In genomic region chr13:38824342-38824741, GRCh38 we compare ENCODE assay signal across 1 cellular context.
TF ChIP-seq lines count a peak whose summit lies in the region.

No MANE protein-coding gene starts in this region.

TF ChIP-seq in GM12878, 131 proteins besides CTCF, POLR2A, EP300 and RAD21 (continued from another document and continues in another):
- TF ChIP-seq BCLAF1 (IDR thresholded peaks at IDR 0.05) = no peak
- TF ChIP-seq NR2F1 (conservative IDR thresholded peaks at IDR 0.05) = peak; percentile 81; the same call in 1 of the 2 replicates
- TF ChIP-seq RELA (IDR thresholded peaks at IDR 0.05; ENCODE audit: borderline replicate concordance, partially characterized antibody) = no peak
- no peak for TF ChIP-seq STAT3 (IDR thresholded peaks at IDR 0.05; ENCODE audit: low read depth, low read length)
- TF ChIP-seq, protein P1, sequence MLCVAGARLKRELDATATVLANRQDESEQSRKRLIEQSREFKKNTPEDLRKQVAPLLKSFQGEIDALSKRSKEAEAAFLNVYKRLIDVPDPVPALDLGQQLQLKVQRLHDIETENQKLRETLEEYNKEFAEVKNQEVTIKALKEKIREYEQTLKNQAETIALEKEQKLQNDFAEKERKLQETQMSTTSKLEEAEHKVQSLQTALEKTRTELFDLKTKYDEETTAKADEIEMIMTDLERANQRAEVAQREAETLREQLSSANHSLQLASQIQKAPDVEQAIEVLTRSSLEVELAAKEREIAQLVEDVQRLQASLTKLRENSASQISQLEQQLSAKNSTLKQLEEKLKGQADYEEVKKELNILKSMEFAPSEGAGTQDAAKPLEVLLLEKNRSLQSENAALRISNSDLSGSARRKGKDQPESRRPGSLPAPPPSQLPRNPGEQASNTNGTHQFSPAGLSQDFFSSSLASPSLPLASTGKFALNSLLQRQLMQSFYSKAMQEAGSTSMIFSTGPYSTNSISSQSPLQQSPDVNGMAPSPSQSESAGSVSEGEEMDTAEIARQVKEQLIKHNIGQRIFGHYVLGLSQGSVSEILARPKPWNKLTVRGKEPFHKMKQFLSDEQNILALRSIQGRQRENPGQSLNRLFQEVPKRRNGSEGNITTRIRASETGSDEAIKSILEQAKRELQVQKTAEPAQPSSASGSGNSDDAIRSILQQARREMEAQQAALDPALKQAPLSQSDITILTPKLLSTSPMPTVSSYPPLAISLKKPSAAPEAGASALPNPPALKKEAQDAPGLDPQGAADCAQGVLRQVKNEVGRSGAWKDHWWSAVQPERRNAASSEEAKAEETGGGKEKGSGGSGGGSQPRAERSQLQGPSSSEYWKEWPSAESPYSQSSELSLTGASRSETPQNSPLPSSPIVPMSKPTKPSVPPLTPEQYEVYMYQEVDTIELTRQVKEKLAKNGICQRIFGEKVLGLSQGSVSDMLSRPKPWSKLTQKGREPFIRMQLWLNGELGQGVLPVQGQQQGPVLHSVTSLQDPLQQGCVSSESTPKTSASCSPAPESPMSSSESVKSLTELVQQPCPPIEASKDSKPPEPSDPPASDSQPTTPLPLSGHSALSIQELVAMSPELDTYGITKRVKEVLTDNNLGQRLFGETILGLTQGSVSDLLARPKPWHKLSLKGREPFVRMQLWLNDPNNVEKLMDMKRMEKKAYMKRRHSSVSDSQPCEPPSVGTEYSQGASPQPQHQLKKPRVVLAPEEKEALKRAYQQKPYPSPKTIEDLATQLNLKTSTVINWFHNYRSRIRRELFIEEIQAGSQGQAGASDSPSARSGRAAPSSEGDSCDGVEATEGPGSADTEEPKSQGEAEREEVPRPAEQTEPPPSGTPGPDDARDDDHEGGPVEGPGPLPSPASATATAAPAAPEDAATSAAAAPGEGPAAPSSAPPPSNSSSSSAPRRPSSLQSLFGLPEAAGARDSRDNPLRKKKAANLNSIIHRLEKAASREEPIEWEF (IDR thresholded peaks at IDR 0.05; ENCODE audit: insufficient replicate concordance, low read depth, low read length) = no peak
- TF ChIP-seq ZNF384 (IDR thresholded peaks at IDR 0.05; ENCODE audit: borderline replicate concordance, low read depth, low read length) = no peak
- TF ChIP-seq BMI1 (IDR thresholded peaks at IDR 0.05; ENCODE audit: borderline replicate concordance) = 0 out of 2 replicates have a peak, but pooled peaks have one; percentile 24
- peak; percentile 31; the same call in 1 of the 2 replicates for TF ChIP-seq ATF7 (IDR thresholded peaks at IDR 0.05; ENCODE audit: low read depth)
- TF ChIP-seq, protein P2, sequence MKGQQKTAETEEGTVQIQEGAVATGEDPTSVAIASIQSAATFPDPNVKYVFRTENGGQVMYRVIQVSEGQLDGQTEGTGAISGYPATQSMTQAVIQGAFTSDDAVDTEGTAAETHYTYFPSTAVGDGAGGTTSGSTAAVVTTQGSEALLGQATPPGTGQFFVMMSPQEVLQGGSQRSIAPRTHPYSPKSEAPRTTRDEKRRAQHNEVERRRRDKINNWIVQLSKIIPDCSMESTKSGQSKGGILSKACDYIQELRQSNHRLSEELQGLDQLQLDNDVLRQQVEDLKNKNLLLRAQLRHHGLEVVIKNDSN (IDR thresholded peaks at IDR 0.05; ENCODE audit: borderline replicate concordance, extremely low read length, insufficient read depth, low read depth, low read length) = no peak
- TF ChIP-seq, protein P3, sequence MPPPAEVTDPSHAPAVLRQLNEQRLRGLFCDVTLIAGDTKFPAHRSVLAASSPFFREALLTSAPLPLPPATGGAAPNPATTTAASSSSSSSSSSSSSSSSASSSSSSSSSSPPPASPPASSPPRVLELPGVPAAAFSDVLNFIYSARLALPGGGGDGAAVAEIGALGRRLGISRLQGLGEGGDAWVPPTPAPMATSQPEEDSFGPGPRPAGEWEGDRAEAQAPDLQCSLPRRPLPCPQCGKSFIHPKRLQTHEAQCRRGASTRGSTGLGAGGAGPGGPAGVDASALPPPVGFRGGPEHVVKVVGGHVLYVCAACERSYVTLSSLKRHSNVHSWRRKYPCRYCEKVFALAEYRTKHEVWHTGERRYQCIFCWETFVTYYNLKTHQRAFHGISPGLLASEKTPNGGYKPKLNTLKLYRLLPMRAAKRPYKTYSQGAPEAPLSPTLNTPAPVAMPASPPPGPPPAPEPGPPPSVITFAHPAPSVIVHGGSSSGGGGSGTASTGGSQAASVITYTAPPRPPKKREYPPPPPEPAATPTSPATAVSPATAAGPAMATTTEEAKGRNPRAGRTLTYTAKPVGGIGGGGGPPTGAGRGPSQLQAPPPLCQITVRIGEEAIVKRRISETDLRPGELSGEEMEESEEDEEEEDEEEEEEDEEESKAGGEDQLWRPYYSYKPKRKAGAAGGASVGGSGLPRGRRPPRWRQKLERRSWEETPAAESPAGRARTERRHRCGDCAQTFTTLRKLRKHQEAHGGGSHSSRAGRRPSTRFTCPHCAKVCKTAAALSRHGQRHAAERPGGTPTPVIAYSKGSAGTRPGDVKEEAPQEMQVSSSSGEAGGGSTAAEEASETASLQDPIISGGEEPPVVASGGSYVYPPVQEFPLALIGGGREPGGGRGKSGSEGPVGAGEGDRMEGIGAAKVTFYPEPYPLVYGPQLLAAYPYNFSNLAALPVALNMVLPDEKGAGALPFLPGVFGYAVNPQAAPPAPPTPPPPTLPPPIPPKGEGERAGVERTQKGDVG (CRISPR knock-in tag; IDR thresholded peaks at IDR 0.05) = no peak
- TF ChIP-seq BCL11A (IDR thresholded peaks at IDR 0.05; ENCODE audit: low read depth, low read length) = peak; percentile 52; the same call in 1 of the 2 replicates
- TF ChIP-seq ZNF207 (IDR thresholded peaks at IDR 0.05; ENCODE audit: borderline replicate concordance) = no peak
- TF ChIP-seq USF2 (IDR thresholded peaks at IDR 0.05; ENCODE audit: borderline replicate concordance, low read depth, low read length) = no peak
- TF ChIP-seq, protein P4, sequence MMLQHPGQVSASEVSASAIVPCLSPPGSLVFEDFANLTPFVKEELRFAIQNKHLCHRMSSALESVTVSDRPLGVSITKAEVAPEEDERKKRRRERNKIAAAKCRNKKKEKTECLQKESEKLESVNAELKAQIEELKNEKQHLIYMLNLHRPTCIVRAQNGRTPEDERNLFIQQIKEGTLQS (IDR thresholded peaks at IDR 0.05; ENCODE audit: borderline replicate concordance, extremely low read depth, low read depth, low read length) = no peak
- TF ChIP-seq ELK1 (IDR thresholded peaks at IDR 0.05; ENCODE audit: low read depth, low read length) = no peak
- no peak for TF ChIP-seq POLR2AphosphoS5 (IDR thresholded peaks at IDR 0.05; ENCODE audit: low read length)
- TF ChIP-seq CHD4 (IDR thresholded peaks at IDR 0.05) = no peak
- TF ChIP-seq ZNF24 (IDR thresholded peaks at IDR 0.05) = no peak
- TF ChIP-seq, protein P5, sequence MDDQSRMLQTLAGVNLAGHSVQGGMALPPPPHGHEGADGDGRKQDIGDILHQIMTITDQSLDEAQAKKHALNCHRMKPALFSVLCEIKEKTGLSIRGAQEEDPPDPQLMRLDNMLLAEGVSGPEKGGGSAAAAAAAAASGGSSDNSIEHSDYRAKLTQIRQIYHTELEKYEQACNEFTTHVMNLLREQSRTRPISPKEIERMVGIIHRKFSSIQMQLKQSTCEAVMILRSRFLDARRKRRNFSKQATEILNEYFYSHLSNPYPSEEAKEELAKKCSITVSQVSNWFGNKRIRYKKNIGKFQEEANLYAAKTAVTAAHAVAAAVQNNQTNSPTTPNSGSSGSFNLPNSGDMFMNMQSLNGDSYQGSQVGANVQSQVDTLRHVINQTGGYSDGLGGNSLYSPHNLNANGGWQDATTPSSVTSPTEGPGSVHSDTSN (IDR thresholded peaks at IDR 0.05; ENCODE audit: insufficient replicate concordance, low read depth, low read length) = no peak
- 0 out of 2 replicates have a peak, but pooled peaks have one; percentile 8 for TF ChIP-seq CREB1 (IDR thresholded peaks at IDR 0.05; ENCODE audit: low read depth)
- TF ChIP-seq BRCA1 (IDR thresholded peaks at IDR 0.05; ENCODE audit: low read depth, low read length) = no peak
- TF ChIP-seq HDAC2 (IDR thresholded peaks at IDR 0.05) = no peak
- 0 out of 2 replicates have a peak, but pooled peaks have one; percentile 21 for TF ChIP-seq ATF2 (IDR thresholded peaks at IDR 0.05; ENCODE audit: low read length)
- TF ChIP-seq, protein P6, sequence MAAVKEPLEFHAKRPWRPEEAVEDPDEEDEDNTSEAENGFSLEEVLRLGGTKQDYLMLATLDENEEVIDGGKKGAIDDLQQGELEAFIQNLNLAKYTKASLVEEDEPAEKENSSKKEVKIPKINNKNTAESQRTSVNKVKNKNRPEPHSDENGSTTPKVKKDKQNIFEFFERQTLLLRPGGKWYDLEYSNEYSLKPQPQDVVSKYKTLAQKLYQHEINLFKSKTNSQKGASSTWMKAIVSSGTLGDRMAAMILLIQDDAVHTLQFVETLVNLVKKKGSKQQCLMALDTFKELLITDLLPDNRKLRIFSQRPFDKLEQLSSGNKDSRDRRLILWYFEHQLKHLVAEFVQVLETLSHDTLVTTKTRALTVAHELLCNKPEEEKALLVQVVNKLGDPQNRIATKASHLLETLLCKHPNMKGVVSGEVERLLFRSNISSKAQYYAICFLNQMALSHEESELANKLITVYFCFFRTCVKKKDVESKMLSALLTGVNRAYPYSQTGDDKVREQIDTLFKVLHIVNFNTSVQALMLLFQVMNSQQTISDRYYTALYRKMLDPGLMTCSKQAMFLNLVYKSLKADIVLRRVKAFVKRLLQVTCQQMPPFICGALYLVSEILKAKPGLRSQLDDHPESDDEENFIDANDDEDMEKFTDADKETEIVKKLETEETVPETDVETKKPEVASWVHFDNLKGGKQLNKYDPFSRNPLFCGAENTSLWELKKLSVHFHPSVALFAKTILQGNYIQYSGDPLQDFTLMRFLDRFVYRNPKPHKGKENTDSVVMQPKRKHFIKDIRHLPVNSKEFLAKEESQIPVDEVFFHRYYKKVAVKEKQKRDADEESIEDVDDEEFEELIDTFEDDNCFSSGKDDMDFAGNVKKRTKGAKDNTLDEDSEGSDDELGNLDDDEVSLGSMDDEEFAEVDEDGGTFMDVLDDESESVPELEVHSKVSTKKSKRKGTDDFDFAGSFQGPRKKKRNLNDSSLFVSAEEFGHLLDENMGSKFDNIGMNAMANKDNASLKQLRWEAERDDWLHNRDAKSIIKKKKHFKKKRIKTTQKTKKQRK (IDR thresholded peaks at IDR 0.05; ENCODE audit: low read depth, low read length) = no peak
- TF ChIP-seq, protein P7, sequence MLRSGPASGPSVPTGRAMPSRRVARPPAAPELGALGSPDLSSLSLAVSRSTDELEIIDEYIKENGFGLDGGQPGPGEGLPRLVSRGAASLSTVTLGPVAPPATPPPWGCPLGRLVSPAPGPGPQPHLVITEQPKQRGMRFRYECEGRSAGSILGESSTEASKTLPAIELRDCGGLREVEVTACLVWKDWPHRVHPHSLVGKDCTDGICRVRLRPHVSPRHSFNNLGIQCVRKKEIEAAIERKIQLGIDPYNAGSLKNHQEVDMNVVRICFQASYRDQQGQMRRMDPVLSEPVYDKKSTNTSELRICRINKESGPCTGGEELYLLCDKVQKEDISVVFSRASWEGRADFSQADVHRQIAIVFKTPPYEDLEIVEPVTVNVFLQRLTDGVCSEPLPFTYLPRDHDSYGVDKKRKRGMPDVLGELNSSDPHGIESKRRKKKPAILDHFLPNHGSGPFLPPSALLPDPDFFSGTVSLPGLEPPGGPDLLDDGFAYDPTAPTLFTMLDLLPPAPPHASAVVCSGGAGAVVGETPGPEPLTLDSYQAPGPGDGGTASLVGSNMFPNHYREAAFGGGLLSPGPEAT (IDR thresholded peaks at IDR 0.05; ENCODE audit: low read depth) = peak; percentile 69
- peak; percentile 66 for TF ChIP-seq JUNB (IDR thresholded peaks at IDR 0.05)
- no peak for TF ChIP-seq MYC (IDR thresholded peaks at IDR 0.05; ENCODE audit: insufficient read depth, insufficient read length, insufficient replicate concordance, low read length, severe bottlenecking)
- no peak for TF ChIP-seq KLF5 (IDR thresholded peaks at IDR 0.05; ENCODE audit: partially characterized antibody)
- TF ChIP-seq MTA2 (IDR thresholded peaks at IDR 0.05; ENCODE audit: low read depth) = peak; percentile 73
- TF ChIP-seq ZZZ3 (IDR thresholded peaks at IDR 0.05; ENCODE audit: control insufficient read depth, insufficient read length, low read depth) = no peak
- TF ChIP-seq FOS (IDR thresholded peaks at IDR 0.05; ENCODE audit: borderline replicate concordance, extremely low read depth, insufficient read length) = no peak
- TF ChIP-seq IKZF1 (conservative IDR thresholded peaks at IDR 0.05) = peak; percentile 62
